Comparison of ENCODE assay signal across 27 cellular contexts in genomic region chr2:131590896-131591295, GRCh38.
"Had no signal": no experiment of that assay in that cellular context is flagged by ENCODE, and none has a peak within 500 bp of the region (broad histone marks: within the 10 kb centered on the region; RNA-seq: fewer than 3 reads in every experiment).

No MANE protein-coding gene starts in this region.

- H3K27ac ChIP-seq: left lung, lower lobe of right lung, ovary, right atrium auricular region, skin epidermis, suprapubic skin, thoracic aorta, tibial artery, vagina had no signal

- ATAC-seq: left colon; left lung; naive thymus-derived CD8-positive, alpha-beta T cell; sciatic nerve had no signal

- H3K27me3 ChIP-seq: left lung, ovary, right atrium auricular region, tibial artery, vagina had no signal

- DNase-seq: hypothalamus; immature natural killer cell; kidney; left colon; lower lobe of right lung; mammary epithelial cell; mesenchymal stem cell; naive thymus-derived CD8-positive, alpha-beta T cell; ovary; stimulated activated CD4-positive, alpha-beta T cell treated with anti-CD3 and anti-CD28 coated beads, Interleukin-12 subunit alpha, Interleukin-12 subunit beta, amount 100 ng/mL, for 4 hours; stimulated activated CD4-positive, alpha-beta T cell treated with anti-CD3 and anti-CD28 coated beads, Interleukin-15, amount 100 ng/mL, for 24 hours; stimulated activated CD4-positive, alpha-beta T cell treated with anti-CD3 and anti-CD28 coated beads, Interleukin-2, amount 100 ng/mL, for 24 hours; stimulated activated CD4-positive, alpha-beta T cell treated with anti-CD3 and anti-CD28 coated beads, Interleukin-4, amount 100 ng/mL, for 1 hour; stimulated activated naive CD4-positive, alpha-beta T cell; tibial artery had no signal

- H3K36me3 Mint-ChIP-seq: immature natural killer cell; naive thymus-derived CD8-positive, alpha-beta T cell; type B pancreatic cell had no signal

- H3K9me3 ChIP-seq: left lung, lower lobe of right lung, ovary, right atrium auricular region, suprapubic skin, thoracic aorta, tibial artery, vagina had no signal

- H3K4me3 ChIP-seq: left lung, lower lobe of right lung, ovary, right atrium auricular region, skin epidermis, suprapubic skin, thoracic aorta, tibial artery, vagina had no signal

- H3K4me3 Mint-ChIP-seq: immature natural killer cell; naive thymus-derived CD8-positive, alpha-beta T cell; nephron; neural crest cell; stimulated activated naive CD8-positive, alpha-beta T cell treated with anti-CD3 and anti-CD28 coated beads, Interleukin-15, Interleukin-2, amounts not matched to agents 100 ng/mL and 50 ng/mL, for 24 hours; type B pancreatic cell had no signal

- H3K4me1 ChIP-seq: left lung, lower lobe of right lung, right atrium auricular region, suprapubic skin, tibial artery, vagina had no signal

- H3K9me3 Mint-ChIP-seq: immature natural killer cell; naive thymus-derived CD8-positive, alpha-beta T cell; nephron; neural crest cell; stimulated activated naive CD8-positive, alpha-beta T cell treated with anti-CD3 and anti-CD28 coated beads, Interleukin-15, Interleukin-2, amounts not matched to agents 100 ng/mL and 50 ng/mL, for 24 hours; type B pancreatic cell had no signal

- H3K27ac Mint-ChIP-seq: immature natural killer cell; nephron; progenitor cell of endocrine pancreas; stimulated activated naive CD8-positive, alpha-beta T cell treated with anti-CD3 and anti-CD28 coated beads, Interleukin-15, Interleukin-2, amounts not matched to agents 100 ng/mL and 50 ng/mL, for 24 hours; type B pancreatic cell had no signal

- H3K4me1 Mint-ChIP-seq: immature natural killer cell; naive thymus-derived CD8-positive, alpha-beta T cell; nephron had no signal

- H3K36me3 ChIP-seq: left lung, lower lobe of right lung, ovary, right atrium auricular region, suprapubic skin, thoracic aorta, tibial artery, vagina had no signal
